Comparison of ENCODE assay signal across 9 cellular contexts in the genomic region with DNA sequence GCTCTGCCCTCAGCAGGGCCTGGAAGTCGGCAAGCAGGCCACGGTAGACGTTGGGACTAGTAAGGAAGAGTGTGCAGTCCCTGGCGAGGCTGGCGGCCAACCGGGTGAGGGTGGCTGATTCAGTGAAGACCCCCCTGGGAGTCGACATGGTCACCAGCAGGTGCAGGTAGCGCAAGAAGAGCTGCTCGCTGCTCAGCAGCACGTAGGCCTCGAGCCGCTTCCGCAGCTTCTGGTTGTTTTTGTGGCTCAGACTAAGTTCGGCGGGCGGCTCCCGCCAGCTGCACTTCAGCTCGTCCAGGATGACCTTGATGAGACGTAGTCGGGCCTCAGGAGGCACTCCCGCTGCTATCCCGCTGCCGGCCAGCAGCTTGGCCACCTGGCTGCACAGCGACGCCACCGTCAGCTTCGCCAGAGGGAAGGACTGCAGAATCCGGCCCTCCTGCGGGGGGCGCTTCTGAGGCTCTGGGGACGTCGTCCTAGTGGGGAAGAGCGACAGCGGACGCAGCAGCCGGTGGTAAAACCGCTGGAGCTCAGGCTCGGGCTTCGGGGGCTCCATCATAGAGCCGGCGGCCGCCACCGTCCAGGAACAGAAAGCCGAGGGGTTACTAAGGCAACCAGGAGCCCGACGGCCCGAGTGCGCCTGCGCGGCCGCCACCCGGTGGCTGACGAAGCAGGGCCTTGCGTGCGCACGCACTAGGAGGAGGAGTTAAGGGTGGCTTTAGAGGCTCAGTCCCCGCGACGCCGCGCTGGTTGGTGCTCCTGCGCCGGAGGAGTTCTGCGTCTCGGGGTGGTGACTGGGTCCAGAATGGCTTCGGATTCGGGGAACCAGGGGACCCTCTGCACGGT. TPM values are rescaled to one million over a fixed set of nuclear protein-coding genes. Genes with fewer than 3 reads are reported as not detected.
DNase-seq lines count a peak whose midpoint lies in the region; ATAC-seq, FAIRE-seq and TF ChIP-seq lines count a peak whose summit lies in the region.
"Had no signal": no experiment of that assay in that cellular context is flagged by ENCODE, and none has a peak within 500 bp of the region (broad histone marks: within the 10 kb centered on the region; RNA-seq: fewer than 3 reads in every experiment).

A gene with protein sequence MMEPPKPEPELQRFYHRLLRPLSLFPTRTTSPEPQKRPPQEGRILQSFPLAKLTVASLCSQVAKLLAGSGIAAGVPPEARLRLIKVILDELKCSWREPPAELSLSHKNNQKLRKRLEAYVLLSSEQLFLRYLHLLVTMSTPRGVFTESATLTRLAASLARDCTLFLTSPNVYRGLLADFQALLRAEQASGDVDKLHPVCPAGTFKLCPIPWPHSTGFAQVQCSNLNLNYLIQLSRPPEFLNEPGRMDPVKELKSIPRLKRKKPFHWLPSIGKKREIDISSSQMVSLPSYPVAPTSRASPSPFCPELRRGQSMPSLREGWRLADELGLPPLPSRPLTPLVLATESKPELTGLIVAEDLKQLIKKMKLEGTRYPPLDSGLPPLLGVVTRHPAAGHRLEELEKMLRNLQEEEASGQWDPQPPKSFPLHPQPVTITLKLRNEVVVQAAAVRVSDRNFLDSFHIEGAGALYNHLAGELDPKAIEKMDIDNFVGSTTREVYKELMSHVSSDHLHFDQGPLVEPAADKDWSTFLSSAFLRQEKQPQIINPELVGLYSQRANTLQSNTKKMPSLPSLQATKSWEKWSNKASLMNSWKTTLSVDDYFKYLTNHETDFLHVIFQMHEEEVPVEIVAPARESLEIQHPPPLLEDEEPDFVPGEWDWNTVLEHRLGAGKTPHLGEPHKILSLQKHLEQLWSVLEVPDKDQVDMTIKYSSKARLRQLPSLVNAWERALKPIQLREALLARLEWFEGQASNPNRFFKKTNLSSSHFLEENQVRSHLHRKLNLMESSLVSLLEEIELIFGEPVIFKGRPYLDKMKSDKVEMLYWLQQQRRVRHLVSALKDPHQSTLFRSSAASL (minus strand): TSS at position 607 of the 846 bp plus-strand sequence. CDS start 48 bp downstream, at position 559.
Gene CCS (plus strand): TSS at position 729 of the 846 bp plus-strand sequence. CDS start 77 bp downstream, at position 806.

- peaks cover 23% of the 10 kb centered on the region for H3K79me2 ChIP-seq in GM12878 (ENCODE audit: control insufficient read depth, insufficient read depth, low read length)

- H3K9me3 ChIP-seq in GM12878 (replicated peaks; ENCODE audit: control insufficient read depth, insufficient read depth, low read length) (no peaks in the 10 kb centered on the region), iPS DF 6.9 (ENCODE audit: control insufficient read depth, insufficient read depth, low read length) (no peaks in the 10 kb centered on the region)

- TF ChIP-seq RAD21 in GM12878 (IDR thresholded peaks at IDR 0.05; ENCODE audit: insufficient read depth, low read depth, low read length): no peak

- DNase-seq in NCI-H2029 treated with DMSO at 0.1 percent for 48 hours (lab: John Stamatoyannopoulos, UW) (peak; percentile 86), T1000 (lab: John Stamatoyannopoulos, UW) (peak; percentile 95), GM12878 (ENCODE audit: low read depth, low spot score) (peak; percentile 84), iPS DF 6.9 (ENCODE audit: low read depth, low spot score) (peak; percentile 82), skeletal muscle cell (ENCODE audit: low read depth) (peak; percentile 80)

- intact Hi-C loops in GM12878 (cut with micrococcal nuclease; ENCODE audit: unreplicated experiment): loop anchor here (2.0 to 5.0 kb wide), 2 partner anchors 24 to 85 kb away; partner anchors contain the start of genes RBM14 and RBM4B

- H2AFZ ChIP-seq in GM12878 (ENCODE audit: control insufficient read depth, low read depth, low read length): peak within 1 kb of the TSS; percentile 91

- H3K4me3 ChIP-seq in GM12878 (peak within 1 kb of the TSS; percentile 85), iPS DF 6.9 (ENCODE audit: low read length) (peak within 1 kb of the TSS; percentile 60), skeletal muscle cell (ENCODE audit: low read depth, low read length) (peak within 1 kb of the TSS; percentile 83)

- RAD21 ChIA-PET in GM12878 (lab: Charles Lee; ENCODE audit: unreplicated experiment): interaction anchor here (1.1 to 3.3 kb wide), 6 partner anchors 15 to 85 kb away, joined by 3 to 27 read pairs (median 4); partner anchors contain the start of genes RBM4 and RBM4B

- peak; percentile 97 for FAIRE-seq in GM12878 (lab: Jason Lieb, UNC)
- FAIRE-seq: A204.1 had no signal

- H3K27ac ChIP-seq in 22Rv1 (peak within 1 kb of the TSS; percentile 56), GM12878 (ENCODE audit: control insufficient read depth, insufficient read depth) (peak within 1 kb of the TSS; percentile 62), iPS DF 6.9 (ENCODE audit: low read length) (no peak within 1 kb of the TSS)

- SMC1A ChIA-PET in GM12878 (lab: Charles Lee; ENCODE audit: uncharacterized antibody, unreplicated experiment): interaction anchor here (1.3 to 4.2 kb wide), 6 partner anchors 12 to 85 kb away, joined by 4 to 19 read pairs (median 6); partner anchors contain the start of genes RBM14 and RBM4B

- POLR2A ChIA-PET in GM12878 (lab: Charles Lee): interaction anchor here (0.7 to 6.9 kb wide), 10 partner anchors 8 to 280 kb away, joined by 3 to 60 read pairs (median 5); partner anchors contain the start of genes RBM14, RBM4, RBM4B and ZDHHC24

- ATAC-seq in GM18511 (IDR thresholded peaks at IDR 0.05; ENCODE audit: unreplicated experiment) (peak; percentile 94), HG03025 (IDR thresholded peaks at IDR 0.05; ENCODE audit: low FRiP score, unreplicated experiment) (peak; percentile 74), GM12878 (peak; percentile 98)

- 18% methylated on average over 66 of the region's 68 CpGs for WGBS in GM12878 (ENCODE audit: insufficient coverage, insufficient replicate concordance, low lambda C conversion rate, missing lambda C conversion rate)
- no CpG with 5 or more reads among the region's 68 CpGs for WGBS in iPS DF 6.9 (ENCODE audit: insufficient coverage, insufficient read length)

- CTCF ChIA-PET in GM12878 (lab: Yijun Ruan, JAX): interaction anchor here (0.7 to 7.7 kb wide), 18 partner anchors 9 to 86 kb away, joined by 3 to 75 read pairs (median 4); partner anchors contain the start of genes CTSF, RBM4, RBM4B and ZDHHC24

- peak; percentile 82 for TF ChIP-seq CTCF in 22Rv1 (IDR thresholded peaks at IDR 0.05)
- peak; percentile 55 to 68 (median 56) for TF ChIP-seq CTCF in GM12878 (IDR thresholded peaks at IDR 0.05 in 2 of 3, conservative IDR thresholded peaks at IDR 0.05 in 1 of 3; ENCODE audit: control insufficient read depth in 2 of 3, extremely low read depth in 1 of 3, insufficient read depth in 1 of 3, low read depth in 3 of 3, low read length in 3 of 3)

- H3K9ac ChIP-seq in GM12878 (ENCODE audit: control insufficient read depth, insufficient read depth, low read length): peak within 1 kb of the TSS; percentile 95

- H3K4me1 ChIP-seq in GM12878 (ENCODE audit: control insufficient read depth, insufficient read depth, low read length) (peaks cover 13% of the 10 kb centered on the region), iPS DF 6.9 (ENCODE audit: control insufficient read depth, insufficient read depth, low read length) (peaks cover 5% of the 10 kb centered on the region; the same call in 1 of the 2 replicates)

- TF ChIP-seq POLR2A in GM12878 (IDR thresholded peaks at IDR 0.05; ENCODE audit: low read depth, low read length): peak; percentile 100

- H4K20me1 ChIP-seq in GM12878 (ENCODE audit: control insufficient read depth, insufficient read depth): no peaks in the 10 kb centered on the region

- H3K27me3 ChIP-seq in GM12878 (replicated peaks in 1 of 2; ENCODE audit: control insufficient read depth in 2 of 2, insufficient read depth in 2 of 2, low read length in 1 of 2) (no peaks in the 10 kb centered on the region), iPS DF 6.9 (ENCODE audit: control insufficient read depth, insufficient read depth, low read length) (no peaks in the 10 kb centered on the region)

- no peak for TF ChIP-seq EP300 in GM12878 (IDR thresholded peaks at IDR 0.05; ENCODE audit: borderline replicate concordance in 1 of 2, control insufficient read depth in 1 of 2, low read depth in 2 of 2, low read length in 2 of 2)

- peak within 1 kb of the TSS; percentile 97 for H3K4me2 ChIP-seq in GM12878 (ENCODE audit: control insufficient read depth, insufficient read depth)

- H3K36me3 ChIP-seq in GM12878 (ENCODE audit: control insufficient read depth in 2 of 2, insufficient read depth in 2 of 2, low read length in 1 of 2): no peaks in the 10 kb centered on the region
- no peaks in the 10 kb centered on the region for H3K36me3 ChIP-seq in iPS DF 6.9 (ENCODE audit: control insufficient read depth, insufficient read depth, low read length)

- BruUV-seq in GM12878 (replicated peaks; lab: Mats Ljungman, UMichigan): no TSS peak

- in situ Hi-C loops in GM12878 (cut with MboI): no loop called here

RNA-seq across cellular contexts. Expression of the first gene that starts in this region (rescaled TPM):
- total RNA-seq in GM12878 (2013; cell fraction: nucleolus; rRNA removed): 0.98 and 1.3 TPM in 2 replicates
- total RNA-seq in GM12878 (2014; rRNA removed) (0.17 TPM in 1 of 2 replicates, not detected in the other), GM12878 (2014; rRNA removed; fragmentation: Illumina TruSeq; extraction: Trizol) (0.09 TPM in 1 of 2 replicates, not detected in the other), GM12878 (2021) (0.08 and 0.13 TPM in 2 replicates)
- polyA plus RNA-seq in GM12878 (2011; ENCODE audit: low read depth): not detected
- polyA plus RNA-seq in GM12878 (2011; rRNA removed) (0.04 TPM in 1 of 2 replicates, not detected in the other), GM12878 (2014; fragmentation: Illumina TruSeq; extraction: Trizol) (0.07 TPM in 1 of 2 replicates, not detected in the other), GM12878 (2014; fragmentation: Nextera tagmentation; extraction: Ambion mirVana) (under 1 TPM in 1 of 2 experiments, not detected in 1; 0.02 TPM), GM12878 (2014; rRNA removed) (not detected in 2 replicates), GM12878 (2016; fragmentation: Nextera tagmentation; extraction: Ambion mirVana) (under 1 TPM in 1 of 2 experiments, not detected in 1; 0.11 TPM)
- polyA plus RNA-seq in GM12878 (2011; cell fraction: cytosol; rRNA removed): 0.02 and 0.09 TPM in 2 replicates
- 0.15 and 0.23 TPM in 2 replicates for polyA plus RNA-seq in GM12878 (2011; cell fraction: nucleus; rRNA removed)
- 0.04 TPM in 1 of 2 replicates, not detected in the other for polyA plus RNA-seq in GM12878 (2012)
- 0.29 and 0.36 TPM in 2 replicates for polyA minus RNA-seq in GM12878 (2011; rRNA and poly(A)+ RNA removed)
- polyA minus RNA-seq in GM12878 (2011; cell fraction: cytosol; rRNA and poly(A)+ RNA removed): not detected in 2 replicates
- 0.48 and 0.86 TPM in 2 replicates for polyA minus RNA-seq in GM12878 (2011; cell fraction: nucleus; rRNA and poly(A)+ RNA removed)

RNA-seq across cellular contexts. Expression of gene CCS, which starts in this region (rescaled TPM):
- 40.3 and 53.9 TPM in 2 replicates for total RNA-seq in GM12878 (2013; cell fraction: nucleolus; rRNA removed)
- total RNA-seq in GM12878 (2014; rRNA removed): 35.8 and 40.6 TPM in 2 replicates
- 25.3 and 25.8 TPM in 2 replicates for total RNA-seq in GM12878 (2014; rRNA removed; fragmentation: Illumina TruSeq; extraction: Trizol)
- 33.8 and 35.3 TPM in 2 replicates for total RNA-seq in GM12878 (2021)
- 21.2 TPM for polyA plus RNA-seq in GM12878 (2011; ENCODE audit: low read depth)
- polyA plus RNA-seq in GM12878 (2011; rRNA removed): 10.9 and 15.7 TPM in 2 replicates
- 22.9 and 31.7 TPM in 2 replicates for polyA plus RNA-seq in GM12878 (2011; cell fraction: cytosol; rRNA removed)
- polyA plus RNA-seq in GM12878 (2011; cell fraction: nucleus; rRNA removed): 64.7 and 70.2 TPM in 2 replicates
- 47.0 and 47.3 TPM in 2 replicates for polyA plus RNA-seq in GM12878 (2012)
- polyA plus RNA-seq in GM12878 (2014; fragmentation: Illumina TruSeq; extraction: Trizol): 7.0 and 20.5 TPM in 2 replicates
- polyA plus RNA-seq in GM12878 (2014; fragmentation: Nextera tagmentation; extraction: Ambion mirVana): 1 to 10 TPM; 1.5 to 7.6 TPM
- polyA plus RNA-seq in GM12878 (2014; rRNA removed): 44.2 and 46.6 TPM in 2 replicates
- 10 to 100 TPM; 41.9 to 44.1 TPM for polyA plus RNA-seq in GM12878 (2016; fragmentation: Nextera tagmentation; extraction: Ambion mirVana)
- 12.5 and 20.3 TPM in 2 replicates for polyA minus RNA-seq in GM12878 (2011; rRNA and poly(A)+ RNA removed)
- 11.5 and 13.1 TPM in 2 replicates for polyA minus RNA-seq in GM12878 (2011; cell fraction: cytosol; rRNA and poly(A)+ RNA removed)
- polyA minus RNA-seq in GM12878 (2011; cell fraction: nucleus; rRNA and poly(A)+ RNA removed): 8.3 and 14.5 TPM in 2 replicates
